8 cellular contexts compared by ENCODE assay signal in the genomic region with DNA sequence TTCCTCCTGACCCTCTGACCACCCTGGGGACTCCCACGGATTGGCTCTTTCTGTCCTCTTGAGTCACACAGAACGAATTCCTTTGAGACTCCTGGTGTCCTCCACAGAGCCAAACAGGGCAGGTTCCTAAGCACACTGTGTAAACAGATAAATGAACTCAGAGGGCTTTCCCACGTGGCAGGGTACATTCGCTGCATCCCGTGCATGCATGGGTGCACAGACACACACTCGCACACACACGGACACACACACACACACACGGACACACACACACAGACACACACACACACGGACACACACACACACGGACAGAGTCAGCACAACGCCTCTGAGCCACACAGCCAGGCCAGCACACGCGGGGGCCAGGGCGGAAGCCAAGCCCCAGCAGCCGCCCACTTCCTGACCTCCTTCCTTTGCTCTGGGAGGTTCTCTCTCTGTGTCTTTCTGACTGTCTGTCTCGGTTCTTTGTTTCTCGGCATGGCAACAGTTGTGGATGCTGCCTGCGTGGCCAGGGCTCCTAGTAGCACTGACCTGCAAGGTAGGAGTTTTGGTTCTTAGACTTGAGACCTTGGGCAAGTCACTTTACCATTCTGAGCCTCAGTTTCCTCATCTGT. TPM values are rescaled to one million over a fixed set of nuclear protein-coding genes. Genes with fewer than 3 reads are reported as not detected.
DNase-seq lines count a peak whose midpoint lies in the region; ATAC-seq and TF ChIP-seq lines count a peak whose summit lies in the region.

No MANE protein-coding gene starts in this region.

- in situ Hi-C loops in transverse colon (cut with MboI; ENCODE audit: low pct_ligation_motif_present in 1 of 4, low pct_unique_long_range_greater_than_20kb in 1 of 4, low sequenced_read_pairs in 3 of 4) = no loop called here

- H3K4me1 ChIP-seq in neutrophil (ENCODE audit: control insufficient read depth in 1 of 2, insufficient read depth in 1 of 2, low read depth in 1 of 2, low read length in 1 of 2) = peaks cover 51 to 62% of the 10 kb centered on the region in 2 experiments
- H3K4me1 ChIP-seq in transverse colon = peaks cover 0 to 41% (median 29%) of the 10 kb centered on the region in 4 donors

- ATAC-seq in GM21576 (IDR thresholded peaks at IDR 0.05; ENCODE audit: unreplicated experiment) = peak; percentile 57

- intact Hi-C loops in activated CD4-positive, alpha-beta T cell treated with anti-CD3 and anti-CD28 coated beads, Interleukin-2, amount 10 ng/mL, durations not matched to agents 24 days and 14 days (cut with micrococcal nuclease) = loop anchor here (1.0 to 10.0 kb wide), 8 partner anchors 24 to 957 kb away; partner anchors contain the start of genes AKAP3, CCND2, FKBP4 and NDUFA9
- intact Hi-C loops in transverse colon (cut with DNase I; ENCODE audit: low total_unique reads) = no loop called here

- H3K27ac ChIP-seq in neutrophil (peak overlapping the region; percentile 90), transverse colon (peak overlapping the region; percentile 78 to 91 (median 82))

- no peaks in the 10 kb centered on the region for H3K27me3 Mint-ChIP-seq in activated CD4-positive, alpha-beta T cell treated with anti-CD3 and anti-CD28 coated beads, Interleukin-2, amount 10 ng/mL, durations not matched to agents 24 days and 14 days

- H3K27ac Mint-ChIP-seq in activated CD4-positive, alpha-beta T cell treated with anti-CD3 and anti-CD28 coated beads, Interleukin-2, amount 10 ng/mL, durations not matched to agents 24 days and 14 days = peak overlapping the region; percentile 98

- H3K36me3 ChIP-seq in neutrophil (no peaks in the 10 kb centered on the region), transverse colon (no peaks in the 10 kb centered on the region)

- H3K4me1 Mint-ChIP-seq in activated CD4-positive, alpha-beta T cell treated with anti-CD3 and anti-CD28 coated beads, Interleukin-2, amount 10 ng/mL, durations not matched to agents 24 days and 14 days = peaks cover 51% of the 10 kb centered on the region

- H3K27me3 ChIP-seq in neutrophil (no peaks in the 10 kb centered on the region), transverse colon (no peaks in the 10 kb centered on the region)

- TF ChIP-seq POLR2A in erythroblast (IDR thresholded peaks at IDR 0.05; ENCODE audit: low read length) (peak; percentile 23), transverse colon (IDR thresholded peaks at IDR 0.05) (no peak)

- H3K9me3 ChIP-seq in neutrophil = no peaks in the 10 kb centered on the region
- no peaks in the 10 kb centered on the region for H3K9me3 ChIP-seq in transverse colon

- H3K9me3 Mint-ChIP-seq in activated CD4-positive, alpha-beta T cell treated with anti-CD3 and anti-CD28 coated beads, Interleukin-2, amount 10 ng/mL, durations not matched to agents 24 days and 14 days = no peaks in the 10 kb centered on the region

- H3K36me3 Mint-ChIP-seq in activated CD4-positive, alpha-beta T cell treated with anti-CD3 and anti-CD28 coated beads, Interleukin-2, amount 10 ng/mL, durations not matched to agents 24 days and 14 days (ENCODE audit: low read depth) = peaks cover 41% of the 10 kb centered on the region

- WGBS in transverse colon (ENCODE audit: low coverage in 1 of 2), 2 donors = 19% methylated on average over 18 of the region's 18 CpGs; no CpG with 5 or more reads in 1 of the 2 donors

- H3K4me3 ChIP-seq in neutrophil (ENCODE audit: low read depth in 1 of 2, low read length in 1 of 2) (peak overlapping the region; percentile 71 to 86), transverse colon (peak overlapping the region; percentile 21 to 53 (median 44))

- DNase-seq in EH (ENCODE audit: low read depth) (peak; percentile 59), KG1 (lab: John Stamatoyannopoulos, UW) (peak; percentile 57), erythroblast (lab: John Stamatoyannopoulos, UW) (peak; percentile 36 to 57), transverse colon (peak; percentile 63), middle frontal gyrus (ENCODE audit: extremely low spot score, low spot score) (no peak)
- DNase-seq in activated CD4-positive, alpha-beta T cell treated with anti-CD3 and anti-CD28 coated beads, Interleukin-2, amount 10 ng/mL, durations not matched to agents 24 days and 14 days = peak; percentile 93

- TF ChIP-seq CTCF in neutrophil (IDR thresholded peaks at IDR 0.05) = no peak
- TF ChIP-seq CTCF in transverse colon (IDR thresholded peaks at IDR 0.05) = no peak

- no peak for TF ChIP-seq EP300 in transverse colon (IDR thresholded peaks at IDR 0.05; ENCODE audit: low read depth)

- peak overlapping the region; percentile 90 for H3K4me3 Mint-ChIP-seq in activated CD4-positive, alpha-beta T cell treated with anti-CD3 and anti-CD28 coated beads, Interleukin-2, amount 10 ng/mL, durations not matched to agents 24 days and 14 days

RNA-seq across cellular contexts. Expression of gene CRACR2A, which starts 0.7 kb away (rescaled TPM):
- total RNA-seq in activated CD4-positive, alpha-beta T cell treated with anti-CD3 and anti-CD28 coated beads, Interleukin-2, amount 10 ng/mL, durations not matched to agents 24 days and 14 days = 26.6 and 27.0 TPM in 2 replicates
- 100 to 1,000 TPM in 2 of 4 donors, 10 to 100 TPM in 2; 34.5 to 165 (median 85.8) TPM for total RNA-seq in transverse colon
